In the genomic region with DNA sequence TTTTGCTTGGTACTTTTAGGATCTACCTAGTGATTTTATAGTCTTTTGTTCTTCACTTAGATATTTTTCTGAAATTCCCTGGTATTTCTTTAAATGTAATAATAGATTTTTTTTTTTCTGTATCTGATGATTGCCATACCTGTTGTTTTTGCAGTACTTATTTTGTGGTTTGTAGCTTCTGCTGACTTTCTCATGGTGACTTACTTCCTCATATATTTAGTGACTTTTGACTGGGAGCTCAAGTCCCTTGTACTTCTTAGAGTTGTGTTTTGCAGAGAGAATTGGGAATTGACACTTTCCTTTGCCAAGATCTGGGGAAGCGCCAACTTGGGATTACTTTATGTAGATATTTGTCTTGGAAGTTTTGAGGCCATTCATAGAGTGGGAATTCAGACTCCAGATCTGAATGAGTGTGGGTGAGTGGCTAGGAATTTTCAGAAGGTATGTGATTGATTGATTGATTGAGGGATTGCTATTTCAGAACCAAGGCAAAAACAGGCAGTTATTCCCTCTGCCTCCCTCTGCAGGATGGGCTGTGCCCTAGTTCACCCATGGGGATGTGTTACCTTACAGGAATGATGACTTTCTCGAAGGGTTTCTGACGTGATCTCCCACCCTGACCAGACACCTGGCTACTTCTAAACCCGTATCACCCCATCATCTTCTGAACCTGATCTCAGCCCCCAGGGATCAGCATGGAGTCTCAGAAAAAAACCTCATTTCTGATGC, we compare ENCODE assay signal across 1 cellular context.
TF ChIP-seq lines count a peak whose summit lies in the region.

No MANE protein-coding gene starts in this region.

TF ChIP-seq in GM23338, 12 proteins besides CTCF, POLR2A, EP300 and RAD21 (continued from another document):
- TF ChIP-seq NANOG (IDR thresholded peaks at IDR 0.05; ENCODE audit: borderline replicate concordance) (no peak), EZH2 (IDR thresholded peaks at IDR 0.05; ENCODE audit: low read depth, unreplicated experiment) (no peak)
